In the genomic region with DNA sequence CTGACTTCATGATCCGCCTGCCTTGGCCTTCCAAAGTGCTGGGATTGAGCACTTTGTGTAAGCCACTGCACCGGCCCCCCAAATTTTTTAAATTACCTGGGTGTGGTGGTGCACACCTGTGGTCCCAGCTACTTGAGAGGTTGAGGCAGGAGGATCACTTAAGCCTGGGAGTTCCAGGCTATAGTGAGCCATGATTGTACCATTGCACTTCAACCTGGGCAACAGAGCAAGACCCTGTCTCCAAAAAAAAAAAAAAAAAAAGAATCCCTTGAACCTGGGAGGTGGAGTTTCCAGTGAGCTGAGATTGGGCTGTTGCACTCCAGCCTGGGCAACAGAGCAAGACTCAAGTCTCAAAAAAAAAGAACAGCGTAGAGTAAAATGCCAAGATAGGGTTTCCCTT, we compare ENCODE assay signal across 20 cellular contexts. TPM values are rescaled to one million over a fixed set of nuclear protein-coding genes. Genes with fewer than 3 reads are reported as not detected.
DNase-seq lines count a peak whose midpoint lies in the region; ATAC-seq and TF ChIP-seq lines count a peak whose summit lies in the region.
"Had no signal": no experiment of that assay in that cellular context is flagged by ENCODE, and none has a peak within 500 bp of the region (broad histone marks: within the 10 kb centered on the region; RNA-seq: fewer than 3 reads in every experiment).

No MANE protein-coding gene starts in this region.

- peaks cover 28% of the 10 kb centered on the region for H3K4me1 Mint-ChIP-seq in activated CD8-positive, alpha-beta memory T cell treated with anti-CD3 and anti-CD28 coated beads, Interleukin-2, amount 10 ng/mL, durations not matched to agents 7 days and 5 days
- H3K4me1 Mint-ChIP-seq in immature natural killer cell = peaks cover 68 to 73% of the 10 kb centered on the region in 2 donors
- H3K4me1 Mint-ChIP-seq: mesothelial cell of epicardium had no signal

- H3K27me3 Mint-ChIP-seq in activated CD8-positive, alpha-beta memory T cell treated with anti-CD3 and anti-CD28 coated beads, Interleukin-2, amount 10 ng/mL, durations not matched to agents 7 days and 5 days = no peaks in the 10 kb centered on the region
- H3K27me3 Mint-ChIP-seq in immature natural killer cell (ENCODE audit: low read depth in 3 of 3) = peaks cover 25 to 36% (median 25%) of the 10 kb centered on the region in 3 donors
- H3K27me3 Mint-ChIP-seq: activated naive CD8-positive, alpha-beta T cell had no signal

- peaks cover 78% of the 10 kb centered on the region for H3K36me3 Mint-ChIP-seq in activated CD8-positive, alpha-beta memory T cell treated with anti-CD3 and anti-CD28 coated beads, Interleukin-2, amount 10 ng/mL, durations not matched to agents 7 days and 5 days
- peaks cover 22 to 65% (median 28%) of the 10 kb centered on the region in 3 donors for H3K36me3 Mint-ChIP-seq in immature natural killer cell

- no peak overlapping the region for H3K27ac ChIP-seq in HEK293 (ENCODE audit: extremely low read depth, low read depth, low read length)
- H3K27ac ChIP-seq: foreskin keratinocyte, hepatocyte had no signal

- POLR2A ChIA-PET in HEK293 (lab: Yijun Ruan, JAX) = interaction anchor here (0.6 kb wide), 1 partner anchor 113 kb away, joined by 4 read pairs; no protein-coding TSS in a partner anchor

- peaks cover 34 to 99% of the 10 kb centered on the region in 2 experiments; a peak in 2 of 3 replicates for H3K36me3 ChIP-seq in HEK293 (ENCODE audit: control insufficient read depth in 2 of 2, insufficient read depth in 1 of 2, low read length in 2 of 2)

- no peaks in the 10 kb centered on the region for H3K4me1 ChIP-seq in HEK293 (ENCODE audit: control insufficient read depth, insufficient read depth, low read length)
- H3K4me1 ChIP-seq: foreskin keratinocyte had no signal

- no peak for ATAC-seq in activated CD8-positive, alpha-beta memory T cell treated with anti-CD3 and anti-CD28 coated beads, Interleukin-2, amount 10 ng/mL, durations not matched to agents 7 days and 5 days
- ATAC-seq: foreskin keratinocyte, left ventricle myocardium superior, Panc1, sciatic nerve had no signal

- TF ChIP-seq CTCF in HEK293 (tag by site-specific recombination; IDR thresholded peaks at IDR 0.05) = no peak

- H3K4me3 ChIP-seq in HEK293 (ENCODE audit: low read depth, low read length) = no peak overlapping the region
- H3K4me3 ChIP-seq: hepatocyte had no signal

- H3K4me3 Mint-ChIP-seq in activated CD8-positive, alpha-beta memory T cell treated with anti-CD3 and anti-CD28 coated beads, Interleukin-2, amount 10 ng/mL, durations not matched to agents 7 days and 5 days = no peak overlapping the region
- H3K4me3 Mint-ChIP-seq in immature natural killer cell = peak overlapping the region; percentile 57 to 79 (median 72)
- H3K4me3 Mint-ChIP-seq: activated naive CD8-positive, alpha-beta T cell; mesothelial cell of epicardium had no signal

- CTCF ChIA-PET in activated CD8-positive, alpha-beta memory T cell treated with anti-CD3 and anti-CD28 coated beads, Interleukin-2, amount 10 ng/mL, durations not matched to agents 7 days and 5 days (lab: Charles Lee) = interaction anchor here (1.0 to 3.1 kb wide), 6 partner anchors 13 to 124 kb away, joined by 5 to 16 read pairs (median 8); no protein-coding TSS in a partner anchor
- CTCF ChIA-PET in HEK293 (lab: Yijun Ruan, JAX) = interaction anchor here (0.6 kb wide), 1 partner anchor 173 kb away, joined by 3 read pairs; no protein-coding TSS in a partner anchor

- H3K27ac Mint-ChIP-seq in activated CD8-positive, alpha-beta memory T cell treated with anti-CD3 and anti-CD28 coated beads, Interleukin-2, amount 10 ng/mL, durations not matched to agents 7 days and 5 days = peak overlapping the region; percentile 79
- H3K27ac Mint-ChIP-seq in immature natural killer cell = peak overlapping the region; percentile 81 to 95 (median 90)
- H3K27ac Mint-ChIP-seq: mesothelial cell of epicardium had no signal

- no peak for DNase-seq in activated CD8-positive, alpha-beta memory T cell treated with anti-CD3 and anti-CD28 coated beads, Interleukin-2, amount 10 ng/mL, durations not matched to agents 7 days and 5 days
- DNase-seq in activated CD8-positive, alpha-beta memory T cell treated with anti-CD3 and anti-CD28 coated beads, Interleukin-2, amount 50 U/mL, for 4 hours = no peak
- DNase-seq in immature natural killer cell = no peak
- no peak for DNase-seq in retina
- DNase-seq in islet precursor cell = no peak
- DNase-seq: effector CD8-positive, alpha-beta T cell; EL; foreskin keratinocyte; KG1; left ventricle myocardium superior; NCI-H1694; NCI-H2171; NCI-H524 treated with DMSO at 0.1 percent for 48 hours; SIG-M5 had no signal

- no peaks in the 10 kb centered on the region for H3K9me3 ChIP-seq in HEK293 (ENCODE audit: control insufficient read depth, insufficient read depth, low read depth, low read length)

- no peaks in the 10 kb centered on the region for H3K9me3 Mint-ChIP-seq in activated CD8-positive, alpha-beta memory T cell treated with anti-CD3 and anti-CD28 coated beads, Interleukin-2, amount 10 ng/mL, durations not matched to agents 7 days and 5 days (ENCODE audit: low read depth)
- H3K9me3 Mint-ChIP-seq in immature natural killer cell = no peaks in the 10 kb centered on the region
- H3K9me3 Mint-ChIP-seq: mesothelial cell of epicardium had no signal

TF ChIP-seq in HEK293, 187 proteins besides CTCF, POLR2A, EP300 and RAD21:
- TF ChIP-seq ZNF76 (tag by site-specific recombination; IDR thresholded peaks at IDR 0.05; ENCODE audit: borderline replicate concordance, low read depth) = no peak
- TF ChIP-seq ZNF121 (tag by site-specific recombination; IDR thresholded peaks at IDR 0.05) = peak; percentile 52; the same call in 1 of the 2 replicates
- TF ChIP-seq ZNF707 (tag by site-specific recombination; IDR thresholded peaks at IDR 0.05) = no peak
- TF ChIP-seq ZNF214 (tag by site-specific recombination; IDR thresholded peaks at IDR 0.05; ENCODE audit: borderline replicate concordance) = no peak
- TF ChIP-seq, protein P1, sequence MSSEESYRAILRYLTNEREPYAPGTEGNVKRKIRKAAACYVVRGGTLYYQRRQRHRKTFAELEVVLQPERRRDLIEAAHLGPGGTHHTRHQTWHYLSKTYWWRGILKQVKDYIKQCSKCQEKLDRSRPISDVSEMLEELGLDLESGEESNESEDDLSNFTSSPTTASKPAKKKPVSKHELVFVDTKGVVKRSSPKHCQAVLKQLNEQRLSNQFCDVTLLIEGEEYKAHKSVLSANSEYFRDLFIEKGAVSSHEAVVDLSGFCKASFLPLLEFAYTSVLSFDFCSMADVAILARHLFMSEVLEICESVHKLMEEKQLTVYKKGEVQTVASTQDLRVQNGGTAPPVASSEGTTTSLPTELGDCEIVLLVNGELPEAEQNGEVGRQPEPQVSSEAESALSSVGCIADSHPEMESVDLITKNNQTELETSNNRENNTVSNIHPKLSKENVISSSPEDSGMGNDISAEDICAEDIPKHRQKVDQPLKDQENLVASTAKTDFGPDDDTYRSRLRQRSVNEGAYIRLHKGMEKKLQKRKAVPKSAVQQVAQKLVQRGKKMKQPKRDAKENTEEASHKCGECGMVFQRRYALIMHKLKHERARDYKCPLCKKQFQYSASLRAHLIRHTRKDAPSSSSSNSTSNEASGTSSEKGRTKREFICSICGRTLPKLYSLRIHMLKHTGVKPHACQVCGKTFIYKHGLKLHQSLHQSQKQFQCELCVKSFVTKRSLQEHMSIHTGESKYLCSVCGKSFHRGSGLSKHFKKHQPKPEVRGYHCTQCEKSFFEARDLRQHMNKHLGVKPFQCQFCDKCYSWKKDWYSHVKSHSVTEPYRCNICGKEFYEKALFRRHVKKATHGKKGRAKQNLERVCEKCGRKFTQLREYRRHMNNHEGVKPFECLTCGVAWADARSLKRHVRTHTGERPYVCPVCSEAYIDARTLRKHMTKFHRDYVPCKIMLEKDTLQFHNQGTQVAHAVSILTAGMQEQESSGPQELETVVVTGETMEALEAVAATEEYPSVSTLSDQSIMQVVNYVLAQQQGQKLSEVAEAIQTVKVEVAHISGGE (tag by site-specific recombination; conservative IDR thresholded peaks at IDR 0.05; ENCODE audit: low read depth) = no peak
TF ChIP-seq in HEK293: peak in this region for 1.

RNA-seq across cellular contexts. Expression of a gene that starts 15.2 kb away (rescaled TPM):
- total RNA-seq in activated CD8-positive, alpha-beta memory T cell treated with anti-CD3 and anti-CD28 coated beads, Interleukin-2, amount 10 ng/mL, durations not matched to agents 7 days and 5 days = 10 to 100 TPM; 38.0 to 58.1 TPM
- polyA plus RNA-seq in immature natural killer cell = 10 to 100 TPM; 20.6 to 91.6 (median 30.0) TPM

RNA-seq across cellular contexts. Expression of a gene that starts 15.9 kb away (rescaled TPM):
- 1 to 10 TPM; 3.6 to 4.6 TPM for total RNA-seq in activated CD8-positive, alpha-beta memory T cell treated with anti-CD3 and anti-CD28 coated beads, Interleukin-2, amount 10 ng/mL, durations not matched to agents 7 days and 5 days
- 1 to 10 TPM in 1 of 3 donors, under 1 TPM in 2; 0.65 to 1.3 (median 0.96) TPM for polyA plus RNA-seq in immature natural killer cell

RNA-seq across cellular contexts. Expression of a gene that starts 35.0 kb away (rescaled TPM):
- 1 to 10 TPM; 5.8 to 7.4 TPM for total RNA-seq in activated CD8-positive, alpha-beta memory T cell treated with anti-CD3 and anti-CD28 coated beads, Interleukin-2, amount 10 ng/mL, durations not matched to agents 7 days and 5 days
- 10 to 100 TPM in 2 of 3 donors, 1 to 10 TPM in 1; 4.7 to 14.5 (median 13.4) TPM for polyA plus RNA-seq in immature natural killer cell

RNA-seq across cellular contexts. Expression of a gene that starts 50.1 kb away (rescaled TPM):
- 10 to 100 TPM; 80.5 to 94.2 TPM for total RNA-seq in activated CD8-positive, alpha-beta memory T cell treated with anti-CD3 and anti-CD28 coated beads, Interleukin-2, amount 10 ng/mL, durations not matched to agents 7 days and 5 days
- polyA plus RNA-seq in immature natural killer cell = 10 to 100 TPM; 28.0 to 42.7 (median 35.2) TPM
